8 cellular contexts compared by ENCODE assay signal in the genomic region with DNA sequence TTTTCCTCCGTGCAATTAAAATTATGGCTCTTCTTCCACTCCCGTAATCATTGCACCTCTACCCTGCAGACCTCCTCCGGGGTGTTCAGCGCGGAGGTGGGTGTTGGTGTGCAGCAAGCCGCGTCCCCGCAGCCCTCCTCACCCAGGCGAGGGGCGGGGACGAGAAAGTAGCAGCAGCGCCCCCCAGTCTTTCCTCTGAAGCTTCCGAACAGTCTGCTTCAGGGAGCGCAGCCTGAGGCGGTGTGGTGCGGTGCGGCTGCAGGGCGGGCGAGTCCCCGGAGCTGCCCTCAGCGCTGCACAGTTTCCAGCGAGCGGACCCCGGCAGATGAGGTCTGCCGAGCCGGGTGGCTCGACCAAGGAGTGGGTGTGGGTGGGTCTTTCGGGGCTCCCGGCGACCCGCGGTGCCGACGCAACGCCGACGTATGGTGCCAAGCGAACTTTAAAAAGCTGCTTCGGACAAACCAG. TPM values are rescaled to one million over a fixed set of nuclear protein-coding genes. Genes with fewer than 3 reads are reported as not detected.
DNase-seq lines count a peak whose midpoint lies in the region; ATAC-seq and TF ChIP-seq lines count a peak whose summit lies in the region.

A gene with protein sequence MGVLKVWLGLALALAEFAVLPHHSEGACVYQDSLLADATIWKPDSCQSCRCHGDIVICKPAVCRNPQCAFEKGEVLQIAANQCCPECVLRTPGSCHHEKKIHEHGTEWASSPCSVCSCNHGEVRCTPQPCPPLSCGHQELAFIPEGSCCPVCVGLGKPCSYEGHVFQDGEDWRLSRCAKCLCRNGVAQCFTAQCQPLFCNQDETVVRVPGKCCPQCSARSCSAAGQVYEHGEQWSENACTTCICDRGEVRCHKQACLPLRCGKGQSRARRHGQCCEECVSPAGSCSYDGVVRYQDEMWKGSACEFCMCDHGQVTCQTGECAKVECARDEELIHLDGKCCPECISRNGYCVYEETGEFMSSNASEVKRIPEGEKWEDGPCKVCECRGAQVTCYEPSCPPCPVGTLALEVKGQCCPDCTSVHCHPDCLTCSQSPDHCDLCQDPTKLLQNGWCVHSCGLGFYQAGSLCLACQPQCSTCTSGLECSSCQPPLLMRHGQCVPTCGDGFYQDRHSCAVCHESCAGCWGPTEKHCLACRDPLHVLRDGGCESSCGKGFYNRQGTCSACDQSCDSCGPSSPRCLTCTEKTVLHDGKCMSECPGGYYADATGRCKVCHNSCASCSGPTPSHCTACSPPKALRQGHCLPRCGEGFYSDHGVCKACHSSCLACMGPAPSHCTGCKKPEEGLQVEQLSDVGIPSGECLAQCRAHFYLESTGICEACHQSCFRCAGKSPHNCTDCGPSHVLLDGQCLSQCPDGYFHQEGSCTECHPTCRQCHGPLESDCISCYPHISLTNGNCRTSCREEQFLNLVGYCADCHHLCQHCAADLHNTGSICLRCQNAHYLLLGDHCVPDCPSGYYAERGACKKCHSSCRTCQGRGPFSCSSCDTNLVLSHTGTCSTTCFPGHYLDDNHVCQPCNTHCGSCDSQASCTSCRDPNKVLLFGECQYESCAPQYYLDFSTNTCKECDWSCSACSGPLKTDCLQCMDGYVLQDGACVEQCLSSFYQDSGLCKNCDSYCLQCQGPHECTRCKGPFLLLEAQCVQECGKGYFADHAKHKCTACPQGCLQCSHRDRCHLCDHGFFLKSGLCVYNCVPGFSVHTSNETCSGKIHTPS (N-terminal part only) (plus strand): TSS at position 189 of the 465 bp plus-strand sequence. CDS start 687 bp downstream, outside the sequence.

- no peaks in the 10 kb centered on the region for H3K9me3 Mint-ChIP-seq in central memory CD8-positive, alpha-beta T cell
- no peaks in the 10 kb centered on the region for H3K9me3 Mint-ChIP-seq in stimulated activated memory B cell treated with anti-CD40 and anti-IgM and Interleukin-4, amounts not matched to agents 10 μg/mL and 1 μg/mL and 100 μg/mL, for 72 hours

- peak within 1 kb of the TSS; percentile 97 for H2AFZ ChIP-seq in PC-9

- POLR2A ChIA-PET in PC-9 (lab: Charles Lee; ENCODE audit: unreplicated experiment): interaction anchor here (0.7 kb wide), 1 partner anchor 478 kb away, joined by 4 read pairs; no protein-coding TSS in a partner anchor

- no peak within 1 kb of the TSS for H3K27ac Mint-ChIP-seq in central memory CD8-positive, alpha-beta T cell (ENCODE audit: low read depth)
- no peak within 1 kb of the TSS for H3K27ac Mint-ChIP-seq in stimulated activated memory B cell treated with anti-CD40 and anti-IgM and Interleukin-4, amounts not matched to agents 10 μg/mL and 1 μg/mL and 100 μg/mL, for 72 hours

- H3K4me3 ChIP-seq in PC-9: peak within 1 kb of the TSS; percentile 88

- no TSS peak for BruUV-seq in PC-9 (replicated peaks; lab: Mats Ljungman, UMichigan)

- no peaks in the 10 kb centered on the region for H4K20me1 ChIP-seq in PC-9 (ENCODE audit: insufficient read depth)

- CTCF ChIA-PET in PC-9 (lab: Charles Lee): interaction anchor here (1.1 kb wide), 1 partner anchor 236 kb away, joined by 5 read pairs; no protein-coding TSS in a partner anchor

- no peaks in the 10 kb centered on the region for H3K9me3 ChIP-seq in PC-9 (ENCODE audit: insufficient read depth, low read depth)

- no peaks in the 10 kb centered on the region for H3K4me1 ChIP-seq in PC-9 (replicated peaks; ENCODE audit: insufficient read depth)

- TF ChIP-seq CTCF in PC-9 (conservative IDR thresholded peaks at IDR 0.05): no peak

- no peaks in the 10 kb centered on the region for H3K79me2 ChIP-seq in PC-9 (ENCODE audit: low read depth)

- peak within 1 kb of the TSS; percentile 96 for H3K4me2 ChIP-seq in PC-9

- no peaks in the 10 kb centered on the region for H3K9me2 ChIP-seq in PC-9 (ENCODE audit: insufficient read depth)

- intact Hi-C loops in PC-9 (cut with micrococcal nuclease; ENCODE audit: unreplicated experiment): loop anchor here (5.0 kb wide), 2 partner anchors 315 to 510 kb away; no protein-coding TSS in a partner anchor
- intact Hi-C loops in left colon (cut with DNase I, micrococcal nuclease): loop anchor here in 1 of 2 donors (10.0 kb wide), 1 partner anchor 458 kb away; no protein-coding TSS in a partner anchor

- peaks cover 27% of the 10 kb centered on the region for H3K4me1 Mint-ChIP-seq in central memory CD8-positive, alpha-beta T cell
- peaks cover 35% of the 10 kb centered on the region for H3K4me1 Mint-ChIP-seq in stimulated activated memory B cell treated with anti-CD40 and anti-IgM and Interleukin-4, amounts not matched to agents 10 μg/mL and 1 μg/mL and 100 μg/mL, for 72 hours

- H3F3A ChIP-seq in PC-9 (ENCODE audit: insufficient read depth, low read depth): no peaks in the 10 kb centered on the region

- peaks cover 5% of the 10 kb centered on the region for H3K36me3 Mint-ChIP-seq in central memory CD8-positive, alpha-beta T cell (ENCODE audit: insufficient read depth)
- H3K36me3 Mint-ChIP-seq in stimulated activated memory B cell treated with anti-CD40 and anti-IgM and Interleukin-4, amounts not matched to agents 10 μg/mL and 1 μg/mL and 100 μg/mL, for 72 hours: no peaks in the 10 kb centered on the region

- ATAC-seq in HG03280 (IDR thresholded peaks at IDR 0.05; ENCODE audit: unreplicated experiment) (peak; percentile 30), left colon (peak; percentile 44), GM21526 (IDR thresholded peaks at IDR 0.05; ENCODE audit: low FRiP score, unreplicated experiment) (no peak)
- ATAC-seq in central memory CD8-positive, alpha-beta T cell (replicated peaks; ENCODE audit: extremely low read depth, poor library complexity, severe bottlenecking): peak; percentile 29
- ATAC-seq in stimulated activated memory B cell treated with anti-CD40 and anti-IgM and Interleukin-4, amounts not matched to agents 10 μg/mL and 1 μg/mL and 100 μg/mL, for 72 hours: peak; percentile 51

- H3K4me3 Mint-ChIP-seq in central memory CD8-positive, alpha-beta T cell: peak within 1 kb of the TSS; percentile 76
- H3K4me3 Mint-ChIP-seq in stimulated activated memory B cell treated with anti-CD40 and anti-IgM and Interleukin-4, amounts not matched to agents 10 μg/mL and 1 μg/mL and 100 μg/mL, for 72 hours: peak within 1 kb of the TSS; percentile 97

- H3K27me3 ChIP-seq in PC-9 (ENCODE audit: insufficient read depth, low read depth): no peaks in the 10 kb centered on the region

- H3K27me3 Mint-ChIP-seq in central memory CD8-positive, alpha-beta T cell: peaks cover 91% of the 10 kb centered on the region
- H3K27me3 Mint-ChIP-seq in stimulated activated memory B cell treated with anti-CD40 and anti-IgM and Interleukin-4, amounts not matched to agents 10 μg/mL and 1 μg/mL and 100 μg/mL, for 72 hours: peaks cover 46% of the 10 kb centered on the region

- peak; percentile 7 for DNase-seq in stimulated activated CD4-positive, alpha-beta T cell treated with anti-CD3 and anti-CD28 coated beads, Interleukin-12 subunit alpha, Interleukin-12 subunit beta, amount 100 ng/mL, for 4 hours
- DNase-seq in stimulated activated CD4-positive, alpha-beta T cell treated with anti-CD3 and anti-CD28 coated beads, Interleukin-4, amount 100 ng/mL, for 24 hours: no peak
- DNase-seq in PC-9 (peak in 1 of 2 experiments; percentile 29), left colon (peak; percentile 27 to 35)
- no peak for DNase-seq in central memory CD8-positive, alpha-beta T cell (ENCODE audit: low spot score in 2 of 2)

- H3K36me3 ChIP-seq in PC-9 (ENCODE audit: low read depth): no peaks in the 10 kb centered on the region

- H3K27ac ChIP-seq in PC-9: peak within 1 kb of the TSS; percentile 12; the same call in 1 of the 2 replicates

RNA-seq across cellular contexts. Expression of the gene that starts here (rescaled TPM):
- 13.1 and 17.3 TPM in 2 replicates for total RNA-seq in PC-9 (2021)
- total RNA-seq in left colon: 1 to 10 TPM; 1.3 to 1.8 TPM

Comparison
In these comparisons a context has a peak if more than half of its experiments do, and no peak if none do; other contexts are left out.
1. DNase-seq: peak in stimulated activated CD4-positive, alpha-beta T cell treated with anti-CD3 and anti-CD28 coated beads, Interleukin-12 subunit alpha, Interleukin-12 subunit beta, amount 100 ng/mL, for 4 hours (single experiment) and left colon (2 of 2); none in stimulated activated CD4-positive, alpha-beta T cell treated with anti-CD3 and anti-CD28 coated beads, Interleukin-4, amount 100 ng/mL, for 24 hours (single experiment) and central memory CD8-positive, alpha-beta T cell (0 of 2).